ENCODE assay signal across 10 cellular contexts in genomic region chr10:124911124-124912051, GRCh38. TPM values are rescaled to one million over a fixed set of nuclear protein-coding genes. Genes with fewer than 3 reads are reported as not detected.
A peak's percentile ranks its signal among the peaks of the same experiment; 100 is the strongest.
DNase-seq lines count a peak whose midpoint lies in the region; ATAC-seq and TF ChIP-seq lines count a peak whose summit lies in the region.
"Had no signal": no experiment of that assay in that cellular context is flagged by ENCODE, and none has a peak within 500 bp of the region (broad histone marks: within the 10 kb centered on the region; RNA-seq: fewer than 3 reads in every experiment).

No MANE protein-coding gene starts in this region.

- no peak overlapping the region for H3K4me3 Mint-ChIP-seq in chondrocyte (ENCODE audit: unreplicated experiment)
- H3K4me3 Mint-ChIP-seq: memory B cell had no signal

- no peak overlapping the region for H3K4me3 ChIP-seq in upper lobe of left lung

- peak; percentile 23 for TF ChIP-seq CTCF in chondrocyte (IDR thresholded peaks at IDR 0.05)
- TF ChIP-seq CTCF in upper lobe of left lung (IDR thresholded peaks at IDR 0.05) = no peak

- ATAC-seq in upper lobe of left lung (ENCODE audit: low FRiP score in 2 of 2) = peak in 1 of 2 donors; percentile 34

- peak overlapping the region; percentile 14 to 64 (median 62) for H3K27ac ChIP-seq in upper lobe of left lung
- H3K27ac ChIP-seq: 22Rv1 had no signal

- H3K4me1 Mint-ChIP-seq in chondrocyte (ENCODE audit: low read depth) = peaks cover 43% of the 10 kb centered on the region

- peak overlapping the region; percentile 72 for H3K27ac Mint-ChIP-seq in chondrocyte (ENCODE audit: unreplicated experiment)
- H3K27ac Mint-ChIP-seq: memory B cell had no signal

- no peak for TF ChIP-seq POLR2A in upper lobe of left lung (IDR thresholded peaks at IDR 0.05)

- no peaks in the 10 kb centered on the region for H3K36me3 Mint-ChIP-seq in chondrocyte (ENCODE audit: low read depth)
- H3K36me3 Mint-ChIP-seq: memory B cell had no signal

- H3K9me3 ChIP-seq in upper lobe of left lung = no peaks in the 10 kb centered on the region

- 44 to 52% methylated on average over 13 of the region's 13 CpGs for WGBS in upper lobe of left lung, 2 donors

- H3K27me3 Mint-ChIP-seq in chondrocyte (ENCODE audit: low read depth) = no peaks in the 10 kb centered on the region

- intact Hi-C loops in posterior vena cava (cut with DNase I) = no loop called here

- no peaks in the 10 kb centered on the region for H3K36me3 ChIP-seq in upper lobe of left lung

- no peak for TF ChIP-seq EP300 in upper lobe of left lung (IDR thresholded peaks at IDR 0.05)

- peak; percentile 1 for DNase-seq in DMS79 treated with DMSO at 0.1 percent for 48 hours (lab: John Stamatoyannopoulos, UW)
- DNase-seq in DMS79 (lab: John Stamatoyannopoulos, UW) = no peak
- DNase-seq in chondrocyte (ENCODE audit: low spot score) = no peak
- peak; percentile 11 for DNase-seq in mesenteric fat pad (ENCODE audit: low spot score)
- DNase-seq in upper lobe of left lung = no peak
- no peak for DNase-seq in NCI-H2081 (lab: John Stamatoyannopoulos, UW)
- DNase-seq in posterior vena cava (ENCODE audit: low spot score) = no peak
- no peak for DNase-seq in stimulated activated CD4-positive, alpha-beta T cell treated with anti-CD3 and anti-CD28 coated beads, Interleukin-15, amount 100 ng/mL, for 24 hours

- peaks cover 6 to 10% (median 6%) of the 10 kb centered on the region in 4 donors for H3K4me1 ChIP-seq in upper lobe of left lung

- no peaks in the 10 kb centered on the region for H3K9me3 Mint-ChIP-seq in chondrocyte (ENCODE audit: low read depth)
- H3K9me3 Mint-ChIP-seq: memory B cell had no signal

- no peaks in the 10 kb centered on the region for H3K27me3 ChIP-seq in upper lobe of left lung

RNA-seq across cellular contexts. Expression of gene ZRANB1, which starts 30.5 kb away (rescaled TPM):
- total RNA-seq in chondrocyte = 21.6 to 24.7 TPM (median 23.6 TPM) in 3 replicates
- total RNA-seq in mesenteric fat pad = 28.0 TPM
- total RNA-seq in upper lobe of left lung = 10 to 100 TPM; 14.6 to 35.4 (median 17.1) TPM
- total RNA-seq in posterior vena cava = 10 to 100 TPM; 19.8 to 26.9 TPM

Comparison
In these comparisons a context has a peak if more than half of its experiments do, and no peak if none do; other contexts are left out.
1. DNase-seq: peak in DMS79 treated with DMSO at 0.1 percent for 48 hours (single experiment) and mesenteric fat pad (single experiment); none in DMS79 (single experiment), chondrocyte (single experiment), upper lobe of left lung (0 of 2), NCI-H2081 (0 of 2), posterior vena cava (single experiment) and stimulated activated CD4-positive, alpha-beta T cell treated with anti-CD3 and anti-CD28 coated beads, Interleukin-15, amount 100 ng/mL, for 24 hours (single experiment).